Comparison of ENCODE assay signal across 26 cellular contexts in the genomic region with DNA sequence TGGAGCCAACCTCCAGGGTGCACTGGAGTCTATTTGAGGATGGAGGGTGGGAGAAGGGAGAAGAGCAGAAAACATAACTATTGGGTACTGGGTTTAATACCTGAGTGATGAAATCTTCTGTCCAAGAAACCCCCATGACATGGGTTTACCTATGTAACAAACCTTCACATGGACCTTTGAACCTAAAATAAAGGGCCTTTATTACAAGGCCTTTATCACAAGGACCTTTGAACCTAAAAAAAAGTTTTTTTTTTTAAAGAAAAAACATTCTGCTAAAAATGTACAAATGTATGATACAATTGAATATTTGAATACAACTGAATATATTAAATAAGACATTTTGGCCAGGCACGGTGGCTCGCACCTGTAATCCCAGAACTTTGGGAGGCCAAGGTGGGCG. TPM values are rescaled to one million over a fixed set of nuclear protein-coding genes. Genes with fewer than 3 reads are reported as not detected.
DNase-seq lines count a peak whose midpoint lies in the region; ATAC-seq, FAIRE-seq and TF ChIP-seq lines count a peak whose summit lies in the region.
"Had no signal": no experiment of that assay in that cellular context is flagged by ENCODE, and none has a peak within 500 bp of the region (broad histone marks: within the 10 kb centered on the region; RNA-seq: fewer than 3 reads in every experiment).

No MANE protein-coding gene starts in this region.

- TF ChIP-seq CTCF in HepG2 (CRISPR knock-in tag; IDR thresholded peaks at IDR 0.05) (no peak), right lobe of liver (IDR thresholded peaks at IDR 0.05) (no peak), type B pancreatic cell (conservative IDR thresholded peaks at IDR 0.05) (no peak)

- no peak for TF ChIP-seq POLR2A in HepG2 (IDR thresholded peaks at IDR 0.05; ENCODE audit: insufficient read depth in 1 of 2, low read depth in 2 of 2, low read length in 2 of 2)
- no peak for TF ChIP-seq POLR2A in right lobe of liver (IDR thresholded peaks at IDR 0.05)
- no peak for TF ChIP-seq POLR2A in erythroblast (IDR thresholded peaks at IDR 0.05; ENCODE audit: low read length)

- H3K36me3 Mint-ChIP-seq in type B pancreatic cell, result no peaks in the 10 kb centered on the region
- H3K36me3 Mint-ChIP-seq: CD4-positive, alpha-beta memory T cell; CD4-positive, CD25-positive, alpha-beta regulatory T cell; CD8-positive, alpha-beta memory T cell had no signal

- H3K9me3 ChIP-seq in HepG2 (ENCODE audit: low read length) (no peaks in the 10 kb centered on the region), right lobe of liver (no peaks in the 10 kb centered on the region)
- H3K9me3 ChIP-seq: A549; BLaER1 treated with 17β-estradiol and CSF1 and Interleukin-3, amounts not matched to agents 10 nM and 100 nM had no signal

- no peak overlapping the region for H3K4me3 Mint-ChIP-seq in type B pancreatic cell
- H3K4me3 Mint-ChIP-seq: B cell; CD4-positive, alpha-beta memory T cell; CD4-positive, CD25-positive, alpha-beta regulatory T cell; CD8-positive, alpha-beta memory T cell had no signal

- H4K20me1 ChIP-seq in HepG2 (ENCODE audit: insufficient read depth, low read length), result no peaks in the 10 kb centered on the region
- H4K20me1 ChIP-seq: BLaER1 treated with 17β-estradiol and CSF1 and Interleukin-3, amounts not matched to agents 10 nM and 100 nM had no signal

- no peak overlapping the region for H2AFZ ChIP-seq in HepG2 (ENCODE audit: low read length)

- H3K4me1 ChIP-seq in HepG2 (ENCODE audit: insufficient read depth, low read length), result peaks cover 8% of the 10 kb centered on the region
- no peaks in the 10 kb centered on the region for H3K4me1 ChIP-seq in right lobe of liver
- H3K4me1 ChIP-seq: BLaER1 treated with 17β-estradiol and CSF1 and Interleukin-3, amounts not matched to agents 10 nM and 100 nM had no signal

- WGBS in HepG2 (ENCODE audit: low lambda C conversion rate), result 61% methylated on average over 3 of the region's 3 CpGs
- 70% methylated on average over 3 of the region's 3 CpGs for WGBS in right lobe of liver (ENCODE audit: insufficient coverage, low coverage, low lambda C conversion rate, missing lambda C conversion rate)

- no peaks in the 10 kb centered on the region for H3K9me3 Mint-ChIP-seq in type B pancreatic cell
- H3K9me3 Mint-ChIP-seq: CD8-positive, alpha-beta memory T cell had no signal

- POLR2A ChIA-PET in HepG2 (lab: Yijun Ruan, JAX), result no interaction called here

- no peak overlapping the region for H3K4me2 ChIP-seq in HepG2 (ENCODE audit: low read depth, low read length)
- H3K4me2 ChIP-seq: A549; BLaER1 treated with 17β-estradiol and CSF1 and Interleukin-3, amounts not matched to agents 10 nM and 100 nM had no signal

- no peak for FAIRE-seq in HepG2 (lab: Jason Lieb, UNC)
- FAIRE-seq: A549, GM12878, GM12892, GM18507 had no signal

- no peak overlapping the region for H3K9ac ChIP-seq in HepG2 (ENCODE audit: insufficient read depth, low read depth, low read length)
- H3K9ac ChIP-seq: BLaER1 treated with 17β-estradiol and CSF1 and Interleukin-3, amounts not matched to agents 10 nM and 100 nM had no signal

- no peaks in the 10 kb centered on the region for H3K36me3 ChIP-seq in HepG2 (replicated peaks in 1 of 2; ENCODE audit: control insufficient read depth in 1 of 2, insufficient read depth in 2 of 2, low read length in 2 of 2)
- H3K36me3 ChIP-seq in right lobe of liver, result no peaks in the 10 kb centered on the region
- H3K36me3 ChIP-seq: BLaER1 treated with 17β-estradiol and CSF1 and Interleukin-3, amounts not matched to agents 10 nM and 100 nM had no signal

- peak overlapping the region; percentile 24 for H3K27ac Mint-ChIP-seq in type B pancreatic cell
- H3K27ac Mint-ChIP-seq: B cell; CD4-positive, alpha-beta memory T cell; CD4-positive, CD25-positive, alpha-beta regulatory T cell; CD8-positive, alpha-beta memory T cell had no signal

- no peak for TF ChIP-seq EP300 in HepG2 (IDR thresholded peaks at IDR 0.05; ENCODE audit: low read depth in 2 of 2, low read length in 2 of 2)
- TF ChIP-seq EP300 in HepG2 (CRISPR knock-in tag; IDR thresholded peaks at IDR 0.05; ENCODE audit: borderline replicate concordance), result no peak

- DNase-seq in HepG2 (ENCODE audit: low spot score) (peak; percentile 23), right lobe of liver (no peak), left colon (no peak), type B pancreatic cell (ENCODE audit: extremely low spot score, unreplicated experiment) (no peak), iPS-NIHi11 (ENCODE audit: low spot score) (no peak), erythroblast (lab: John Stamatoyannopoulos, UW) (no peak)
- DNase-seq: AML-193; CD4-positive, alpha-beta memory T cell; CD4-positive, CD25-positive, alpha-beta regulatory T cell; CD8-positive, alpha-beta memory T cell; COR-L47; DMS 273 treated with DMSO at 0.1 percent for 48 hours; DMS153; DMS53; DMS79; DND-41; EL; GDM1 had no signal

- H3K4me3 ChIP-seq in HepG2 (replicated peaks in 1 of 3; ENCODE audit: insufficient read depth in 1 of 3, low read depth in 2 of 3, low read length in 3 of 3) (no peak overlapping the region), right lobe of liver (no peak overlapping the region)
- H3K4me3 ChIP-seq: A549; BLaER1 treated with 17β-estradiol and CSF1 and Interleukin-3, amounts not matched to agents 10 nM and 100 nM; GM12878 had no signal

- intact Hi-C loops in HepG2 (cut with micrococcal nuclease; ENCODE audit: unreplicated experiment) (no loop called here), right lobe of liver (cut with DNase I) (no loop called here), left colon (cut with DNase I, micrococcal nuclease) (no loop called here)

- ATAC-seq in HepG2 (no peak), right lobe of liver (no peak), left colon (peak; percentile 42)
- ATAC-seq: A549, GM12878 had no signal

- no TSS peak for BruUV-seq in HepG2 (replicated peaks; lab: Mats Ljungman, UMichigan)

- TF ChIP-seq RAD21 in HepG2 (CRISPR knock-in tag; IDR thresholded peaks at IDR 0.05), result no peak

- H3K79me2 ChIP-seq in HepG2 (ENCODE audit: insufficient read depth, low read length), result no peaks in the 10 kb centered on the region

- no peaks in the 10 kb centered on the region for H3K27me3 Mint-ChIP-seq in type B pancreatic cell
- H3K27me3 Mint-ChIP-seq: CD4-positive, CD25-positive, alpha-beta regulatory T cell had no signal

- H3K27me3 ChIP-seq in HepG2 (ENCODE audit: control insufficient read depth in 1 of 2, insufficient read depth in 2 of 2, low read length in 2 of 2) (peaks cover 2 to 21% of the 10 kb centered on the region in 2 experiments; a peak in 4 of 5 replicates), right lobe of liver (no peaks in the 10 kb centered on the region)
- H3K27me3 ChIP-seq: BLaER1 treated with 17β-estradiol and CSF1 and Interleukin-3, amounts not matched to agents 10 nM and 100 nM had no signal

- H3K4me1 Mint-ChIP-seq in type B pancreatic cell (ENCODE audit: unreplicated experiment), result no peaks in the 10 kb centered on the region
- H3K4me1 Mint-ChIP-seq: B cell; CD4-positive, alpha-beta memory T cell; CD4-positive, CD25-positive, alpha-beta regulatory T cell; CD8-positive, alpha-beta memory T cell had no signal

- in situ Hi-C loops in HepG2 (cut with HindIII; ENCODE audit: extremely low pct_ligation_motif_present, low pct_unique_long_range_greater_than_20kb), result loop anchor here (25.0 kb wide), 1 partner anchor 188 kb away; the partner anchor contains the start of gene OVOL2

- H3K27ac ChIP-seq in HepG2 (ENCODE audit: extremely low read length, insufficient read depth, low read length), result no peak overlapping the region
- H3K27ac ChIP-seq in right lobe of liver, result no peak overlapping the region
- H3K27ac ChIP-seq: 22Rv1; A549; BLaER1 treated with 17β-estradiol and CSF1 and Interleukin-3, amounts not matched to agents 10 nM and 100 nM; C4-2B had no signal

- CTCF ChIA-PET in HepG2 (lab: Yijun Ruan, JAX; ENCODE audit: low intra/inter-chr PET ratio, low total read pairs), result no interaction called here

TF ChIP-seq in HepG2, 621 proteins besides CTCF, POLR2A, EP300 and RAD21 (continues in another document):
- peak; percentile 70; the same call in 1 of the 2 replicates for TF ChIP-seq NCOR1 (IDR thresholded peaks at IDR 0.05; ENCODE audit: borderline replicate concordance, low read length)
- no peak for TF ChIP-seq ZNF337 (CRISPR knock-in tag; IDR thresholded peaks at IDR 0.05; ENCODE audit: borderline replicate concordance, low read depth)

RNA-seq across cellular contexts. Expression of gene ZNF133, which starts 38.1 kb away (rescaled TPM):
- total RNA-seq in HepG2 (2016; rRNA removed; fragmentation: Illumina TruSeq; extraction: Trizol) (25.9 and 26.7 TPM in 2 replicates), right lobe of liver (1 to 10 TPM; 2.5 to 6.1 (median 4.8) TPM), left colon (1 to 10 TPM; 6.2 to 9.3 TPM), type B pancreatic cell (ENCODE audit: low replicate concordance) (14.1 and 19.8 TPM in 2 replicates)
- 20.4 and 21.1 TPM in 2 replicates for total RNA-seq in HepG2 (2016; cell fraction: cytosol; rRNA removed; fragmentation: Illumina TruSeq; extraction: Trizol; ENCODE audit: low read depth)
- 26.5 and 28.9 TPM in 2 replicates for total RNA-seq in HepG2 (2016; cell fraction: insoluble cytoplasmic fraction; rRNA removed; fragmentation: Illumina TruSeq; extraction: Trizol)
- total RNA-seq in HepG2 (2016; cell fraction: membrane; rRNA removed; fragmentation: Illumina TruSeq; extraction: Trizol), result 14.9 and 18.4 TPM in 2 replicates
- total RNA-seq in HepG2 (2016; cell fraction: nucleus; rRNA removed; fragmentation: Illumina TruSeq; extraction: Trizol), result 34.7 and 40.8 TPM in 2 replicates
- polyA plus RNA-seq in HepG2 (2011; rRNA removed), result 23.5 and 27.2 TPM in 2 replicates
- 16.3 and 20.3 TPM in 2 replicates for polyA plus RNA-seq in HepG2 (2011; cell fraction: cytosol; rRNA removed)
- polyA plus RNA-seq in HepG2 (2011; cell fraction: nucleus; rRNA removed), result 66.0 and 71.0 TPM in 2 replicates
- 14.2 and 16.6 TPM in 2 replicates for polyA plus RNA-seq in HepG2 (2012)
- polyA plus RNA-seq in HepG2 (2016; cell fraction: cytosol; fragmentation: Illumina TruSeq; extraction: Trizol; ENCODE audit: low read depth), result 2.1 and 2.4 TPM in 2 replicates
- polyA plus RNA-seq in HepG2 (2016; cell fraction: insoluble cytoplasmic fraction; fragmentation: Illumina TruSeq; extraction: Trizol; ENCODE audit: low read depth), result 16.5 and 16.7 TPM in 2 replicates
- polyA plus RNA-seq in HepG2 (2016; cell fraction: membrane; fragmentation: Illumina TruSeq; extraction: Trizol; ENCODE audit: low read depth), result 5.2 and 5.4 TPM in 2 replicates
- 69.3 and 73.3 TPM in 2 replicates for polyA plus RNA-seq in HepG2 (2016; cell fraction: nucleus; fragmentation: Illumina TruSeq; extraction: Trizol; ENCODE audit: insufficient read depth, low read depth)
- polyA minus RNA-seq in HepG2 (2011; rRNA and poly(A)+ RNA removed; ENCODE audit: low replicate concordance), result 7.4 and 27.1 TPM in 2 replicates
- 10.5 and 10.6 TPM in 2 replicates for polyA minus RNA-seq in HepG2 (2011; cell fraction: cytosol; rRNA and poly(A)+ RNA removed)
- 25.5 and 34.3 TPM in 2 replicates for polyA minus RNA-seq in HepG2 (2011; cell fraction: nucleus; rRNA and poly(A)+ RNA removed)
